Comparison of ENCODE assay signal across 9 cellular contexts in genomic region chr2:160214461-160215055, GRCh38. TPM values are rescaled to one million over a fixed set of nuclear protein-coding genes. Genes with fewer than 3 reads are reported as not detected.
DNase-seq lines count a peak whose midpoint lies in the region; ATAC-seq and TF ChIP-seq lines count a peak whose summit lies in the region.
"Had no signal": no experiment of that assay in that cellular context is flagged by ENCODE, and none has a peak within 500 bp of the region (broad histone marks: within the 10 kb centered on the region; RNA-seq: fewer than 3 reads in every experiment).

No MANE protein-coding gene starts in this region.

- WGBS in SK-N-SH (ENCODE audit: low lambda C conversion rate): 10% methylated on average over 5 of the region's 5 CpGs
- 24 to 27% methylated on average over 5 of the region's 5 CpGs for whole genome bisulfite sequencing in heart right ventricle, 2 donors
- no CpG with 5 or more reads among the region's 5 CpGs for WGBS in neuronal stem cell (ENCODE audit: extremely low coverage in 2 of 2, insufficient read length in 2 of 2, insufficient replicate concordance in 1 of 2), 2 donors

- peaks cover 12% of the 10 kb centered on the region for H3K4me1 Mint-ChIP-seq in progenitor cell of endocrine pancreas (ENCODE audit: low read depth)

- no peaks in the 10 kb centered on the region for H3K27me3 Mint-ChIP-seq in progenitor cell of endocrine pancreas

- H3K9me3 ChIP-seq in SK-N-SH (no peaks in the 10 kb centered on the region), heart right ventricle (no peaks in the 10 kb centered on the region), thoracic aorta (no peaks in the 10 kb centered on the region), neuronal stem cell (replicated peaks in 1 of 2; ENCODE audit: control insufficient read depth in 2 of 2, insufficient read depth in 1 of 2, low read depth in 1 of 2, low read length in 2 of 2) (no peaks in the 10 kb centered on the region)

- H3K36me3 ChIP-seq in SK-N-SH (replicated peaks in 1 of 2; ENCODE audit: control insufficient read depth in 1 of 2, insufficient read depth in 2 of 2, low read length in 1 of 2): no peaks in the 10 kb centered on the region
- H3K36me3 ChIP-seq in heart right ventricle: no peaks in the 10 kb centered on the region
- H3K36me3 ChIP-seq in thoracic aorta: no peaks in the 10 kb centered on the region
- no peaks in the 10 kb centered on the region for H3K36me3 ChIP-seq in neuronal stem cell (replicated peaks in 1 of 2; ENCODE audit: control insufficient read depth in 2 of 2, insufficient read depth in 2 of 2, low read length in 2 of 2)

- H3K14ac ChIP-seq in neuronal stem cell (ENCODE audit: low read length): no peak overlapping the region

- TF ChIP-seq RAD21 in SK-N-SH (IDR thresholded peaks at IDR 0.05; ENCODE audit: low read length): 0 out of 2 replicates have a peak, but pooled peaks have one; percentile 1

- no peaks in the 10 kb centered on the region for H3K9me3 Mint-ChIP-seq in progenitor cell of endocrine pancreas (ENCODE audit: low read depth)

- H2BK5ac ChIP-seq in neuronal stem cell (ENCODE audit: low read length): no peak overlapping the region

- DNase-seq in NOMO-1 treated with DMSO at 0.1 percent for 48 hours (lab: John Stamatoyannopoulos, UW; ENCODE audit: unreplicated experiment) (peak; percentile 4), NOMO-1 (lab: John Stamatoyannopoulos, UW; ENCODE audit: unreplicated experiment in 2 of 2) (no peak), SK-N-SH (no peak), heart right ventricle (peak in 1 of 2 donors; percentile 54), thoracic aorta (ENCODE audit: low spot score) (no peak), progenitor cell of endocrine pancreas (ENCODE audit: low spot score, unreplicated experiment) (no peak), neuronal stem cell (ENCODE audit: low spot score) (no peak), amygdala (lab: John Stamatoyannopoulos, UW) (no peak)
- DNase-seq: activated CD8-positive, alpha-beta memory T cell treated with anti-CD3 and anti-CD28 coated beads, Interleukin-2, amount 50 U/mL, for 48 hours had no signal

- H3K9me2 ChIP-seq in SK-N-SH: no peaks in the 10 kb centered on the region

- H3K36me3 Mint-ChIP-seq in progenitor cell of endocrine pancreas (ENCODE audit: insufficient read depth): no peaks in the 10 kb centered on the region

- H3K23ac ChIP-seq in neuronal stem cell (ENCODE audit: low read depth, low read length, poor library complexity): no peak overlapping the region

- H3K9ac ChIP-seq in SK-N-SH (peak overlapping the region; percentile 38; the same call in 1 of the 2 replicates), neuronal stem cell (ENCODE audit: low read depth, low read length, poor library complexity) (no peak overlapping the region)

- TF ChIP-seq EP300 in SK-N-SH (IDR thresholded peaks at IDR 0.05; ENCODE audit: borderline replicate concordance in 1 of 2, low read depth in 1 of 2, low read length in 1 of 2): peak; percentile 25 to 87; a peak in 3 of 4 replicates

- no peaks in the 10 kb centered on the region for H4K20me1 ChIP-seq in SK-N-SH (ENCODE audit: insufficient read depth)

- H4K8ac ChIP-seq in neuronal stem cell (ENCODE audit: low read depth, low read length): no peak overlapping the region

- no peak overlapping the region for H3K27ac Mint-ChIP-seq in progenitor cell of endocrine pancreas

- no peak overlapping the region for H2BK12ac ChIP-seq in neuronal stem cell (ENCODE audit: low read length)

- H3K27ac ChIP-seq in SK-N-SH (ENCODE audit: low read depth in 2 of 2, low read length in 1 of 2): peak overlapping the region; percentile 80 to 81
- H3K27ac ChIP-seq in heart right ventricle: peak overlapping the region in 1 of 10 donors; percentile 5
- H3K27ac ChIP-seq in thoracic aorta: no peak overlapping the region
- H3K27ac ChIP-seq in neuronal stem cell (replicated peaks; ENCODE audit: low read length): no peak overlapping the region

- no peak overlapping the region for H2BK15ac ChIP-seq in neuronal stem cell (ENCODE audit: low read length)

- CTCF ChIA-PET in SK-N-SH (lab: Yijun Ruan, JAX): interaction anchor here (0.7 to 1.4 kb wide), 3 partner anchors 11 to 779 kb away, joined by 3 read pairs; no protein-coding TSS in a partner anchor

- TF ChIP-seq CTCF in SK-N-SH (IDR thresholded peaks at IDR 0.05) (no peak), heart right ventricle (IDR thresholded peaks at IDR 0.05) (no peak), thoracic aorta (IDR thresholded peaks at IDR 0.05) (no peak), progenitor cell of endocrine pancreas (IDR thresholded peaks at IDR 0.05; ENCODE audit: unreplicated experiment) (no peak)

- H3K4me1 ChIP-seq in SK-N-SH (ENCODE audit: control insufficient read depth in 1 of 2, insufficient read depth in 2 of 2, low read depth in 1 of 2, low read length in 1 of 2) (peaks cover 2 to 40% of the 10 kb centered on the region in 2 experiments), heart right ventricle (peaks cover 0 to 36% (median 10%) of the 10 kb centered on the region in 9 donors), thoracic aorta (ENCODE audit: control insufficient read depth in 1 of 2, low read depth in 2 of 2) (peaks cover 0 to 7% of the 10 kb centered on the region in 2 donors), neuronal stem cell (ENCODE audit: control insufficient read depth in 2 of 2, insufficient read depth in 1 of 2, low read depth in 1 of 2, low read length in 2 of 2) (no peaks in the 10 kb centered on the region)

- no peak overlapping the region for H3K18ac ChIP-seq in neuronal stem cell (ENCODE audit: low read length)

- peak overlapping the region; percentile 36; the same call in 1 of the 2 replicates for H3K4me2 ChIP-seq in SK-N-SH
- H3K4me2 ChIP-seq in neuronal stem cell (ENCODE audit: insufficient read depth, low read length, poor library complexity, severe bottlenecking): no peak overlapping the region

- H3K4me3 ChIP-seq in SK-N-SH (ENCODE audit: low read depth in 2 of 2, low read length in 1 of 2) (no peak overlapping the region), heart right ventricle (no peak overlapping the region), thoracic aorta (no peak overlapping the region), neuronal stem cell (ENCODE audit: low read length in 2 of 2) (no peak overlapping the region)

- intact Hi-C loops in heart right ventricle (cut with DNase I): no loop called here

- no peak overlapping the region for H3K4ac ChIP-seq in neuronal stem cell (ENCODE audit: low read length)

- H3K79me1 ChIP-seq in neuronal stem cell (ENCODE audit: low read depth, low read length): no peaks in the 10 kb centered on the region

- no peak overlapping the region for H4K91ac ChIP-seq in neuronal stem cell (ENCODE audit: low read depth, low read length, poor library complexity)

- no peak overlapping the region for H2BK120ac ChIP-seq in neuronal stem cell (ENCODE audit: low read depth, low read length)

- H3K4me3 Mint-ChIP-seq in progenitor cell of endocrine pancreas (ENCODE audit: low read depth): no peak overlapping the region

- H2AFZ ChIP-seq in SK-N-SH (ENCODE audit: low read depth) (no peak overlapping the region), neuronal stem cell (ENCODE audit: low read length) (no peak overlapping the region)

- ATAC-seq in heart right ventricle (peak; percentile 80 to 98 (median 92)), thoracic aorta (ENCODE audit: insufficient number of reproducible peaks, low FRiP score, low read depth) (peak; percentile 41)

- H3K79me2 ChIP-seq in SK-N-SH (ENCODE audit: insufficient read depth): no peaks in the 10 kb centered on the region; the same call in 1 of the 2 replicates

- POLR2A ChIA-PET in SK-N-SH (lab: Yijun Ruan, JAX): no interaction called here

- H2AK5ac ChIP-seq in neuronal stem cell (ENCODE audit: low read depth, low read length): no peak overlapping the region

- H3K27me3 ChIP-seq in SK-N-SH (ENCODE audit: insufficient read depth) (no peaks in the 10 kb centered on the region), heart right ventricle (no peaks in the 10 kb centered on the region), thoracic aorta (replicated peaks; ENCODE audit: insufficient read depth) (no peaks in the 10 kb centered on the region), neuronal stem cell (ENCODE audit: control insufficient read depth in 3 of 3, insufficient read depth in 3 of 3, low read depth in 1 of 3, low read length in 3 of 3) (peaks cover 0 to 4% (median 0%) of the 10 kb centered on the region in 3 experiments)

- peaks cover 28% of the 10 kb centered on the region for H3F3A ChIP-seq in SK-N-SH (replicated peaks; ENCODE audit: insufficient read depth)

TF ChIP-seq in SK-N-SH, 30 proteins besides CTCF, POLR2A, EP300 and RAD21 (continues in another document):
- TF ChIP-seq YY1 (IDR thresholded peaks at IDR 0.05; ENCODE audit: low read depth) (peak; percentile 34; the same call in 1 of the 2 replicates), ELF1 (IDR thresholded peaks at IDR 0.05) (no peak), NFIC (IDR thresholded peaks at IDR 0.05; ENCODE audit: borderline replicate concordance) (peak; percentile 93), TCF12 (IDR thresholded peaks at IDR 0.05) (peak; percentile 87), NRF1 (IDR thresholded peaks at IDR 0.05; ENCODE audit: low read depth, low read length) (no peak), USF1 (IDR thresholded peaks at IDR 0.05; ENCODE audit: borderline replicate concordance, low read depth) (no peak), GABPA (IDR thresholded peaks at IDR 0.05; ENCODE audit: low read depth) (no peak), TEAD4 (IDR thresholded peaks at IDR 0.05; ENCODE audit: borderline replicate concordance, insufficient read depth) (peak; percentile 75; the same call in 1 of the 2 replicates), EZH2phosphoT487 (IDR thresholded peaks at IDR 0.05; ENCODE audit: borderline replicate concordance, low read depth) (no peak)

RNA-seq across cellular contexts. Expression of gene ITGB6, which starts 14.5 kb away (rescaled TPM):
- polyA plus RNA-seq in SK-N-SH (2012; rRNA removed) (0.10 and 0.13 TPM in 2 replicates), heart right ventricle (under 1 TPM; 0.09 to 0.73 TPM)
- polyA plus RNA-seq in SK-N-SH (2012; cell fraction: cytosol; rRNA removed): 0.13 and 0.15 TPM in 2 replicates
- 0.26 TPM in 2 replicates for polyA plus RNA-seq in SK-N-SH (2012; cell fraction: nucleus; rRNA removed)
- total RNA-seq in heart right ventricle (1 to 10 TPM in 7 of 10 donors, under 1 TPM in 3; 0.18 to 3.5 (median 1.3) TPM), thoracic aorta (under 1 TPM in 1 of 2 donors, not detected in 1; 0.99 TPM), progenitor cell of endocrine pancreas (6.7 and 7.0 TPM in 2 replicates)
- not detected for polyA plus RNA-seq in neuronal stem cell (2013, experiment 1 of 2)
- not detected for polyA plus RNA-seq in neuronal stem cell (2013, experiment 2 of 2)

Comparison
In these comparisons a context has a peak if more than half of its experiments do, and no peak if none do; other contexts are left out.
1. H3K27ac ChIP-seq: peak in SK-N-SH (2 of 2); none in thoracic aorta (0 of 2) and neuronal stem cell (single experiment).